ENCODE assay signal across 1 cellular context in the genomic region with DNA sequence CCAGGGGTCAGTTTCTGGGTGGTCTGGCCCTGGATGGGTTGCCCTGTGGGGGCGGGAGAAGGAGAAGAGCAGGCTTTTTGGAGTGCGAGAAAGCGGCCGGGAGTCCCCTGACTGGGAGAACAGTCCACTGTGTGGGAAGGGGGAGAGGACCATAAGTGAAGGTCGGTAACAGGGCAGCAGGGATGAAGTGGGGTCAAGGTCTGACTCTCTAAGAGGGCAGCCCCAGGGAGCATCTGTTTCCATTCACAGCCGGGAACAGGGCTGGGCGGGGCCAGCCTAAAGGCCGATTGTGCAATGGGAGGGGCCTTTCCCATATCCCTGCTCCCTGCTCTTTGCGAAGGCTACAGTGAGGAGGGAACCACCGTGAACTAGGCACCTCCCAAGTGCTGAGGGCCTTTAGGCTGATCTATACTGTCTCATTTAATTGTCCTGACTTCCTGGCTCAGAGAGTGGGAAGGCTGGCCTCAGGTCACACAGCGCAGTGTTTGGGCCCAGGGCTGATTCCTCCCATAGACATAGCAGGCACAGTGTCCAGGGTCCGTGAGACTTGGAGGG.
TF ChIP-seq lines count a peak whose summit lies in the region.

No MANE protein-coding gene starts in this region.

TF ChIP-seq in SK-N-SH, 30 proteins besides CTCF, POLR2A, EP300 and RAD21 (continued from another document):
- TF ChIP-seq, protein P1, sequence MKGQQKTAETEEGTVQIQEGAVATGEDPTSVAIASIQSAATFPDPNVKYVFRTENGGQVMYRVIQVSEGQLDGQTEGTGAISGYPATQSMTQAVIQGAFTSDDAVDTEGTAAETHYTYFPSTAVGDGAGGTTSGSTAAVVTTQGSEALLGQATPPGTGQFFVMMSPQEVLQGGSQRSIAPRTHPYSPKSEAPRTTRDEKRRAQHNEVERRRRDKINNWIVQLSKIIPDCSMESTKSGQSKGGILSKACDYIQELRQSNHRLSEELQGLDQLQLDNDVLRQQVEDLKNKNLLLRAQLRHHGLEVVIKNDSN (IDR thresholded peaks at IDR 0.05; ENCODE audit: borderline replicate concordance, low read depth) = no peak
- TF ChIP-seq GATA2 (CRISPR knock-in tag; IDR thresholded peaks at IDR 0.05) = no peak
- TF ChIP-seq IRF3 (IDR thresholded peaks at IDR 0.05; ENCODE audit: low read depth, low read length) = no peak
- no peak for TF ChIP-seq FOXM1 (IDR thresholded peaks at IDR 0.05; ENCODE audit: low read depth)
- no peak for TF ChIP-seq EZH2phosphoT487 (IDR thresholded peaks at IDR 0.05; ENCODE audit: borderline replicate concordance, low read depth)
- no peak for TF ChIP-seq JUND (IDR thresholded peaks at IDR 0.05)
- TF ChIP-seq MEF2A (IDR thresholded peaks at IDR 0.05; ENCODE audit: borderline replicate concordance, low read depth) = no peak
